Comparison of ENCODE assay signal across 29 cellular contexts in genomic region chr17:51921500-51921899, GRCh38.
"Had no signal": no experiment of that assay in that cellular context is flagged by ENCODE, and none has a peak within 500 bp of the region (broad histone marks: within the 10 kb centered on the region; RNA-seq: fewer than 3 reads in every experiment).

No MANE protein-coding gene starts in this region.

- H3K4me1 Mint-ChIP-seq: activated CD4-positive, alpha-beta memory T cell treated with anti-CD3 and anti-CD28 coated beads, Interleukin-2, amount 10 ng/mL, durations not matched to agents 7 days and 5 days; activated CD8-positive, alpha-beta memory T cell treated with anti-CD3 and anti-CD28 coated beads, Interleukin-2, amount 10 ng/mL, durations not matched to agents 7 days and 5 days; activated naive CD4-positive, alpha-beta T cell treated with anti-CD3 and anti-CD28 coated beads, Interleukin-2, amount 50 U/mL, for 24 hours; activated naive CD8-positive, alpha-beta T cell treated with anti-CD3 and anti-CD28 coated beads, Interleukin-2, amount 10 ng/mL, durations not matched to agents 7 days and 5 days; activated T-helper 17 cell treated with anti-CD3 and anti-CD28 coated beads, Interleukin-2, amount 50 U/mL, for 72 hours; central memory CD8-positive, alpha-beta T cell had no signal

- H3K27ac Mint-ChIP-seq: activated CD4-positive, alpha-beta memory T cell treated with anti-CD3 and anti-CD28 coated beads, Interleukin-2, amount 10 ng/mL, durations not matched to agents 7 days and 5 days; activated CD8-positive, alpha-beta memory T cell treated with anti-CD3 and anti-CD28 coated beads, Interleukin-2, amount 10 ng/mL, durations not matched to agents 7 days and 5 days; activated naive CD4-positive, alpha-beta T cell treated with anti-CD3 and anti-CD28 coated beads, Interleukin-2, amount 50 U/mL, for 24 hours; activated naive CD8-positive, alpha-beta T cell treated with anti-CD3 and anti-CD28 coated beads, Interleukin-2, amount 10 ng/mL, durations not matched to agents 7 days and 5 days; activated T-cell treated with anti-CD3 and anti-CD28 coated beads, Interleukin-2, amount 50 U/mL, for 72 hours; activated T-helper 17 cell treated with anti-CD3 and anti-CD28 coated beads, Interleukin-2, amount 50 U/mL, for 72 hours had no signal

- H3K36me3 Mint-ChIP-seq: activated CD8-positive, alpha-beta memory T cell treated with anti-CD3 and anti-CD28 coated beads, Interleukin-2, amount 10 ng/mL, durations not matched to agents 7 days and 5 days; activated naive CD4-positive, alpha-beta T cell treated with anti-CD3 and anti-CD28 coated beads, Interleukin-2, amount 50 U/mL, for 24 hours; activated naive CD8-positive, alpha-beta T cell treated with anti-CD3 and anti-CD28 coated beads, Interleukin-2, amount 10 ng/mL, durations not matched to agents 7 days and 5 days had no signal

- H3K9me3 ChIP-seq: ascending aorta, SJCRH30 had no signal

- H3K4me1 ChIP-seq: ascending aorta, SJCRH30 had no signal

- H2AFZ ChIP-seq: PC-9 had no signal

- ATAC-seq: activated CD8-positive, alpha-beta memory T cell treated with anti-CD3 and anti-CD28 coated beads, Interleukin-2, amount 10 ng/mL, durations not matched to agents 7 days and 5 days; activated T-cell treated with anti-CD3 and anti-CD28 coated beads, Interleukin-2, amount 50 U/mL, for 72 hours; activated T-helper 17 cell treated with anti-CD3 and anti-CD28 coated beads, Interleukin-2, amount 50 U/mL, for 72 hours had no signal

- H3K36me3 ChIP-seq: ascending aorta, cardiac muscle cell, SJCRH30, WERI-Rb-1 had no signal

- H3K4me3 Mint-ChIP-seq: activated CD4-positive, alpha-beta memory T cell treated with anti-CD3 and anti-CD28 coated beads, Interleukin-2, amount 10 ng/mL, durations not matched to agents 7 days and 5 days; activated CD8-positive, alpha-beta memory T cell treated with anti-CD3 and anti-CD28 coated beads, Interleukin-2, amount 10 ng/mL, durations not matched to agents 7 days and 5 days; activated naive CD4-positive, alpha-beta T cell treated with anti-CD3 and anti-CD28 coated beads, Interleukin-2, amount 50 U/mL, for 24 hours; activated naive CD8-positive, alpha-beta T cell treated with anti-CD3 and anti-CD28 coated beads, Interleukin-2, amount 10 ng/mL, durations not matched to agents 7 days and 5 days; activated T-cell treated with anti-CD3 and anti-CD28 coated beads, Interleukin-2, amount 50 U/mL, for 72 hours; activated T-helper 17 cell treated with anti-CD3 and anti-CD28 coated beads, Interleukin-2, amount 50 U/mL, for 72 hours; central memory CD8-positive, alpha-beta T cell had no signal

- H3K27me3 Mint-ChIP-seq: activated CD4-positive, alpha-beta memory T cell treated with anti-CD3 and anti-CD28 coated beads, Interleukin-2, amount 10 ng/mL, durations not matched to agents 7 days and 5 days; activated CD8-positive, alpha-beta memory T cell treated with anti-CD3 and anti-CD28 coated beads, Interleukin-2, amount 10 ng/mL, durations not matched to agents 7 days and 5 days; activated naive CD8-positive, alpha-beta T cell treated with anti-CD3 and anti-CD28 coated beads, Interleukin-2, amount 10 ng/mL, durations not matched to agents 7 days and 5 days had no signal

- H3K4me3 ChIP-seq: ascending aorta, cardiac muscle cell, PC-9, SJCRH30, SK-N-MC had no signal

- H3K27ac ChIP-seq: ascending aorta, cardiac muscle cell, PC-9, RWPE1, SJCRH30, SK-N-MC, WERI-Rb-1 had no signal

- H3K9me3 Mint-ChIP-seq: activated CD4-positive, alpha-beta memory T cell treated with anti-CD3 and anti-CD28 coated beads, Interleukin-2, amount 10 ng/mL, durations not matched to agents 7 days and 5 days; activated naive CD4-positive, alpha-beta T cell treated with anti-CD3 and anti-CD28 coated beads, Interleukin-2, amount 50 U/mL, for 24 hours; activated naive CD8-positive, alpha-beta T cell treated with anti-CD3 and anti-CD28 coated beads, Interleukin-2, amount 10 ng/mL, durations not matched to agents 7 days and 5 days; activated T-cell treated with anti-CD3 and anti-CD28 coated beads, Interleukin-2, amount 50 U/mL, for 72 hours; activated T-helper 17 cell treated with anti-CD3 and anti-CD28 coated beads, Interleukin-2, amount 50 U/mL, for 72 hours; central memory CD8-positive, alpha-beta T cell had no signal

- DNase-seq: activated CD4-positive, alpha-beta memory T cell treated with anti-CD3 and anti-CD28 coated beads, Interleukin-2, amount 10 ng/mL, durations not matched to agents 7 days and 5 days; activated CD4-positive, alpha-beta T cell treated with anti-CD3 and anti-CD28 coated beads for 1 hour; activated CD4-positive, alpha-beta T cell treated with anti-CD3 and anti-CD28 coated beads for 48 hours; activated CD4-positive, CD25-positive, alpha-beta regulatory T cell; activated CD8-positive, alpha-beta memory T cell treated with anti-CD3 and anti-CD28 coated beads for 24 hours; activated CD8-positive, alpha-beta memory T cell treated with anti-CD3 and anti-CD28 coated beads, Interleukin-2, amount 10 ng/mL, durations not matched to agents 7 days and 5 days; activated CD8-positive, alpha-beta memory T cell treated with anti-CD3 and anti-CD28 coated beads, Interleukin-2, amount 50 U/mL, for 48 hours; activated gamma-delta T cell; activated naive CD4-positive, alpha-beta T cell treated with Interleukin-2 at 50 U/mL for 16 hours; activated naive CD8-positive, alpha-beta T cell treated with anti-CD3 and anti-CD28 coated beads, Interleukin-2, amount 10 ng/mL, durations not matched to agents 7 days and 5 days; activated T-cell treated with anti-CD3 and anti-CD28 coated beads, Interleukin-2, amount 50 U/mL, for 72 hours; amygdala; NCI-H1436 treated with DMSO at 0.1 percent for 48 hours; NCI-H1694 treated with DMSO at 0.1 percent for 48 hours; NCI-H2029; NCI-H345; NCI-H524 treated with DMSO at 0.1 percent for 48 hours; PC-9; Right ventricle myocardium superior; SJCRH30; T1000; WERI-Rb-1 had no signal

- H3K4me2 ChIP-seq: PC-9 had no signal

- H3K27me3 ChIP-seq: ascending aorta, cardiac muscle cell, SJCRH30 had no signal
